Comparison of ENCODE assay signal across 8 cellular contexts in the genomic region with DNA sequence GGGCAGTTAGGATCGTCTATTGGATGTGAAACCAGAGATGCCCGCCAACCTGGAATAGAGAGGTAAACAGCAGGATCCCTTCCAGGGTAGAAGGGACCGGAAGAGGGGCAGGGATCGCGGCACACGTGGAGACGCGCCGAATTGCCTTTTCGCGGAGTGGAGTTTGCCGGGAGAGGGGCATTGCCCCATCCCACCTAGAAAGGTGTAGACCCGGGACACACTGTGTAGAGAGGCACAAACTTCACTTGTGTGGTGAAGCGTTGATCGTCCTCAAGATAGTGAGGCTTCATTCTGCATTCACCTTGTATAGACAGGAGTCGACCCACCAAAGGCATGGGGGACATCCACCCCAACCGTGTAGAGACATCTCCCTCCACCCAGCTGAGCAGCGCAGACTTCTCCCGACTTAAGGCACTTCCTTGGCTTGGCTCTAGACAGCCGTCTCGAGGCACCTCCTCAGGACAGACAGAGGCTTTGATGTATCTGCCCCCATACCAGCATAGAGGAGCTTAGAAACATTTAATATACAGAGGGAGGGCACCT. TPM values are rescaled to one million over a fixed set of nuclear protein-coding genes. Genes with fewer than 3 reads are reported as not detected.
DNase-seq lines count a peak whose midpoint lies in the region; ATAC-seq and TF ChIP-seq lines count a peak whose summit lies in the region.

No MANE protein-coding gene starts in this region.

- peak overlapping the region; percentile 93 for H3K4me3 Mint-ChIP-seq in nephron progenitor cell

- H3K27me3 ChIP-seq in RWPE2 (ENCODE audit: insufficient read depth, poor library complexity, severe bottlenecking) = no peaks in the 10 kb centered on the region

- H3K9me3 ChIP-seq in RWPE2 (ENCODE audit: severe bottlenecking) = no peaks in the 10 kb centered on the region

- TF ChIP-seq CTCF in RWPE2 (IDR thresholded peaks at IDR 0.05; ENCODE audit: poor library complexity, severe bottlenecking) (no peak), epithelial cell of esophagus (IDR thresholded peaks at IDR 0.05; ENCODE audit: insufficient read depth, low read depth, low read length, missing control alignments) (no peak), nephron progenitor cell (IDR thresholded peaks at IDR 0.05) (no peak)

- H3K27ac ChIP-seq in RWPE2 (ENCODE audit: poor library complexity, severe bottlenecking) = peak overlapping the region; percentile 54

- H3K27me3 Mint-ChIP-seq in nephron progenitor cell (ENCODE audit: low read depth, poor library complexity) = no peaks in the 10 kb centered on the region

- H3K4me3 ChIP-seq in RWPE2 (ENCODE audit: severe bottlenecking) = peak overlapping the region; percentile 52
- H3K4me3 ChIP-seq in epithelial cell of esophagus (ENCODE audit: low read length) = peak overlapping the region; percentile 87

- ATAC-seq in GM18511 (IDR thresholded peaks at IDR 0.05; ENCODE audit: unreplicated experiment) (peak; percentile 32), HG02759 (IDR thresholded peaks at IDR 0.05; ENCODE audit: unreplicated experiment) (peak; percentile 30), RWPE2 (ENCODE audit: low read depth) (peak; percentile 19; the same call in 1 of the 3 replicates)

- H3K36me3 ChIP-seq in RWPE2 (ENCODE audit: low read depth) = peaks cover 9% of the 10 kb centered on the region

- DNase-seq in RWPE2 (ENCODE audit: low spot score) (no peak), epithelial cell of esophagus (ENCODE audit: low read depth) (no peak), nephron progenitor cell (peak; percentile 5), HT-29 (ENCODE audit: low spot score) (no peak), NCI-H524 (lab: John Stamatoyannopoulos, UW) (no peak), glomerular visceral epithelial cell (ENCODE audit: extremely low spot score) (no peak)

- no peaks in the 10 kb centered on the region for H3K4me1 ChIP-seq in RWPE2 (ENCODE audit: insufficient read depth, poor library complexity, severe bottlenecking)

- peaks cover 40% of the 10 kb centered on the region for H3K4me1 Mint-ChIP-seq in nephron progenitor cell

- peaks cover 26% of the 10 kb centered on the region for H3K36me3 Mint-ChIP-seq in nephron progenitor cell (ENCODE audit: low read depth)

- H3K27ac Mint-ChIP-seq in nephron progenitor cell = peak overlapping the region; percentile 92

- H3K9me3 Mint-ChIP-seq in nephron progenitor cell = peaks cover 73% of the 10 kb centered on the region

RNA-seq across cellular contexts. Expression of gene GNL3L, which starts 0.4 kb away (rescaled TPM):
- total RNA-seq in HT-29 (2014; rRNA removed; shearing (Covaris generic)) = 38.6 and 43.2 TPM in 2 replicates

RNA-seq across cellular contexts. Expression of gene FGD1, which starts 34.4 kb away (rescaled TPM):
- total RNA-seq in HT-29 (2014; rRNA removed; shearing (Covaris generic)) = 0.13 and 0.18 TPM in 2 replicates
